ENCODE assay signal across 8 cellular contexts in genomic region chr11:6531267-6531752, GRCh38. TPM values are rescaled to one million over a fixed set of nuclear protein-coding genes. Genes with fewer than 3 reads are reported as not detected.
DNase-seq lines count a peak whose midpoint lies in the region; ATAC-seq and TF ChIP-seq lines count a peak whose summit lies in the region.

No MANE protein-coding gene starts in this region.

- no peaks in the 10 kb centered on the region for H3K79me2 ChIP-seq in SU-DHL-6 (ENCODE audit: insufficient read depth, low read length)

- H3K27ac ChIP-seq in SU-DHL-6 (ENCODE audit: low read depth, low read length) (no peak overlapping the region), neutrophil (no peak overlapping the region)

- no peak overlapping the region for H3K9ac ChIP-seq in SU-DHL-6 (ENCODE audit: low read length)

- no peak overlapping the region for H2AFZ ChIP-seq in SU-DHL-6 (ENCODE audit: low read depth, low read length, severe bottlenecking)

- no peaks in the 10 kb centered on the region for H4K20me1 ChIP-seq in SU-DHL-6 (ENCODE audit: low read depth, low read length)

- no peaks in the 10 kb centered on the region for H3K9me3 ChIP-seq in SU-DHL-6 (ENCODE audit: insufficient read depth, low read length)
- H3K9me3 ChIP-seq in neutrophil, result no peaks in the 10 kb centered on the region

- H3K36me3 ChIP-seq in SU-DHL-6 (ENCODE audit: low read length) (no peaks in the 10 kb centered on the region), neutrophil (peaks cover 8% of the 10 kb centered on the region)

- H3K4me3 ChIP-seq in SU-DHL-6 (ENCODE audit: insufficient read depth, low read length, poor library complexity, severe bottlenecking) (no peak overlapping the region), neutrophil (ENCODE audit: low read depth in 1 of 2, low read length in 1 of 2) (no peak overlapping the region)

- H3K27me3 ChIP-seq in SU-DHL-6 (ENCODE audit: low read length) (no peaks in the 10 kb centered on the region), neutrophil (no peaks in the 10 kb centered on the region)

- ATAC-seq in HG03108 (IDR thresholded peaks at IDR 0.05; ENCODE audit: unreplicated experiment) (no peak), GM18858 (IDR thresholded peaks at IDR 0.05; ENCODE audit: unreplicated experiment) (no peak)

- no peaks in the 10 kb centered on the region for H3K4me1 ChIP-seq in neutrophil (ENCODE audit: control insufficient read depth in 1 of 2, insufficient read depth in 1 of 2, low read depth in 1 of 2, low read length in 1 of 2)

- H3K4me2 ChIP-seq in SU-DHL-6 (ENCODE audit: low read depth, low read length, poor library complexity, severe bottlenecking), result no peak overlapping the region

- H3F3A ChIP-seq in SU-DHL-6 (ENCODE audit: insufficient read depth), result no peaks in the 10 kb centered on the region

- TF ChIP-seq CTCF in GM10266 (IDR thresholded peaks at IDR 0.05; ENCODE audit: control insufficient read depth, insufficient read depth, low read depth, missing control alignments), result peak; percentile 57
- peak; percentile 98 for TF ChIP-seq CTCF in SU-DHL-6 (IDR thresholded peaks at IDR 0.05; ENCODE audit: insufficient read depth, low read length, poor library complexity, severe bottlenecking)
- TF ChIP-seq CTCF in neutrophil (IDR thresholded peaks at IDR 0.05), result peak; percentile 49

- peak; percentile 56 for DNase-seq in AG08396 (ENCODE audit: low spot score)
- DNase-seq in GM10266 (ENCODE audit: extremely low spot score), result peak; percentile 50
- DNase-seq in LHCN-M2 (ENCODE audit: low read depth), result peak; percentile 46
- DNase-seq in fibroblast of the conjunctiva (ENCODE audit: low read depth), result peak; percentile 26

- H3K9me2 ChIP-seq in SU-DHL-6 (replicated peaks; ENCODE audit: insufficient read depth, low read length), result no peaks in the 10 kb centered on the region

RNA-seq across cellular contexts. Expression of gene DNHD1, which starts 34.2 kb away (rescaled TPM):
- total RNA-seq in LHCN-M2 (2014; rRNA removed), result 1.7 and 2.2 TPM in 2 replicates
- polyA plus RNA-seq in LHCN-M2 (2012), result 1.2 TPM

RNA-seq across cellular contexts. Expression of gene TIMM10B, which starts 50.0 kb away (rescaled TPM):
- total RNA-seq in LHCN-M2 (2014; rRNA removed), result 25.4 and 28.8 TPM in 2 replicates
- polyA plus RNA-seq in LHCN-M2 (2012), result 25.1 TPM

RNA-seq across cellular contexts. Expression of gene ARFIP2, which starts 50.2 kb away (rescaled TPM):
- 66.0 and 66.3 TPM in 2 replicates for total RNA-seq in LHCN-M2 (2014; rRNA removed)
- 49.8 TPM for polyA plus RNA-seq in LHCN-M2 (2012)

RNA-seq across cellular contexts. Expression of gene TRIM3, which starts 57.6 kb away (rescaled TPM):
- total RNA-seq in LHCN-M2 (2014; rRNA removed), result 23.7 and 29.4 TPM in 2 replicates
- polyA plus RNA-seq in LHCN-M2 (2012), result 13.4 TPM
